In the genomic region with DNA sequence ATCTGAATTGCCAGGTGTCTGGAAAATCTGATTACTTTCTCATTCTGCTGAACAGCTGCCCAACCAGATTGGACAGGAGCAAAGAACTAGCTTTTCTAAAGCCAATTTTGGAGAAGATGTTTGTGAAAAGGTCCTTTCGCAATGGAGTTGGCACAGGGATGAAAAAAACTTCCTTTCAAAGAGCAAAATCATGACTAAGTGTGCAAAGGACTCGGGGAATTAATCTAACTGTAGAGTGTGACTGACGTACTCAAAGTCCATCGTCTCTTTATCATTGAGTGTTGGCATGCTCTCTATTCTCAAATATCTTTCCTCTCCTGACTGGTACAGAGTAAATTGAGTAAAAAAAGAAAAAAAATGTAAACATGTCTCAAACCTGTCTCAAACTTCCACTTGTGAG, we compare ENCODE assay signal across 30 cellular contexts. TPM values are rescaled to one million over a fixed set of nuclear protein-coding genes. Genes with fewer than 3 reads are reported as not detected.
"Had no signal": no experiment of that assay in that cellular context is flagged by ENCODE, and none has a peak within 500 bp of the region (broad histone marks: within the 10 kb centered on the region; RNA-seq: fewer than 3 reads in every experiment).

No MANE protein-coding gene starts in this region.

- H3K36me3 Mint-ChIP-seq: activated naive CD8-positive, alpha-beta T cell treated with anti-CD3 and anti-CD28 coated beads for 36 hours had no signal

- H3K4me2 ChIP-seq: SK-N-SH had no signal

- H3K27ac Mint-ChIP-seq: activated CD4-positive, alpha-beta memory T cell treated with anti-CD3 and anti-CD28 coated beads, Interleukin-2, amount 10 ng/mL, durations not matched to agents 7 days and 5 days; activated CD4-positive, alpha-beta T cell treated with anti-CD3 and anti-CD28 coated beads for 36 hours; activated naive CD4-positive, alpha-beta T cell treated with anti-CD3 and anti-CD28 coated beads for 36 hours; activated naive CD8-positive, alpha-beta T cell treated with anti-CD3 and anti-CD28 coated beads for 36 hours; activated T-helper 17 cell treated with anti-CD3 and anti-CD28 coated beads, Interleukin-2, amount 50 U/mL, for 72 hours had no signal

- DNase-seq: activated CD4-positive, alpha-beta memory T cell treated with anti-CD3 and anti-CD28 coated beads, Interleukin-2, amount 10 ng/mL, durations not matched to agents 7 days and 5 days; activated CD4-positive, alpha-beta T cell treated with anti-CD3 and anti-CD28 coated beads for 36 hours; activated CD4-positive, alpha-beta T cell treated with anti-CD3 and anti-CD28 coated beads, Interleukin-2, amount 50 U/mL, for 1 hour; activated gamma-delta T cell; activated naive CD4-positive, alpha-beta T cell treated with anti-CD3 and anti-CD28 coated beads for 36 hours; activated naive CD8-positive, alpha-beta T cell treated with anti-CD3 and anti-CD28 coated beads for 36 hours; activated T-cell treated with anti-CD3 and anti-CD28 coated beads for 4 hours; activated T-cell treated with anti-CD3 and anti-CD28 coated beads, Interleukin-2, amount 50 U/mL, for 48 hours; cerebellar nuclear complex; MM.1S; NCI-H1105; NCI-H1436; NCI-H187; NCI-H2081; NCI-H2227 treated with DMSO at 0.1 percent for 48 hours; NCI-H510A treated with DMSO at 0.1 percent for 48 hours; NCI-H748 treated with DMSO at 0.1 percent for 48 hours; OCI-M1; Right ventricle myocardium superior; SJCRH30; SK-N-SH; T-helper 1 cell; WERI-Rb-1 had no signal

- H3K4me1 Mint-ChIP-seq: activated CD4-positive, alpha-beta memory T cell treated with anti-CD3 and anti-CD28 coated beads, Interleukin-2, amount 10 ng/mL, durations not matched to agents 7 days and 5 days; activated CD4-positive, alpha-beta T cell treated with anti-CD3 and anti-CD28 coated beads for 36 hours; activated naive CD8-positive, alpha-beta T cell treated with anti-CD3 and anti-CD28 coated beads for 36 hours; activated T-helper 17 cell treated with anti-CD3 and anti-CD28 coated beads, Interleukin-2, amount 50 U/mL, for 72 hours had no signal

- H3K9me3 Mint-ChIP-seq: activated CD4-positive, alpha-beta memory T cell treated with anti-CD3 and anti-CD28 coated beads, Interleukin-2, amount 10 ng/mL, durations not matched to agents 7 days and 5 days; activated naive CD4-positive, alpha-beta T cell treated with anti-CD3 and anti-CD28 coated beads for 36 hours; activated T-helper 17 cell treated with anti-CD3 and anti-CD28 coated beads, Interleukin-2, amount 50 U/mL, for 72 hours had no signal

- H3K27me3 ChIP-seq: SJCRH30 had no signal

- H3K9me2 ChIP-seq: SK-N-SH had no signal

- H3K36me3 ChIP-seq: SJCRH30, WERI-Rb-1 had no signal

- ATAC-seq: activated CD4-positive, alpha-beta T cell treated with anti-CD3 and anti-CD28 coated beads for 36 hours; activated T-helper 17 cell treated with anti-CD3 and anti-CD28 coated beads, Interleukin-2, amount 50 U/mL, for 72 hours; Panc1 had no signal

- H3K4me3 ChIP-seq: SJCRH30 had no signal

- H3K27ac ChIP-seq: RWPE1, SJCRH30, WERI-Rb-1 had no signal

- H3K4me3 Mint-ChIP-seq: activated CD4-positive, alpha-beta memory T cell treated with anti-CD3 and anti-CD28 coated beads, Interleukin-2, amount 10 ng/mL, durations not matched to agents 7 days and 5 days; activated CD4-positive, alpha-beta T cell treated with anti-CD3 and anti-CD28 coated beads for 36 hours; activated naive CD4-positive, alpha-beta T cell treated with anti-CD3 and anti-CD28 coated beads for 36 hours; activated naive CD8-positive, alpha-beta T cell treated with anti-CD3 and anti-CD28 coated beads for 36 hours; activated T-helper 17 cell treated with anti-CD3 and anti-CD28 coated beads, Interleukin-2, amount 50 U/mL, for 72 hours had no signal

- H3K4me1 ChIP-seq: SJCRH30 had no signal

- H3K27me3 Mint-ChIP-seq: activated CD4-positive, alpha-beta memory T cell treated with anti-CD3 and anti-CD28 coated beads, Interleukin-2, amount 10 ng/mL, durations not matched to agents 7 days and 5 days; activated T-helper 17 cell treated with anti-CD3 and anti-CD28 coated beads, Interleukin-2, amount 50 U/mL, for 72 hours had no signal

RNA-seq across cellular contexts. Expression of gene NPS, which starts 3.3 kb away (rescaled TPM):
- total RNA-seq: activated CD4-positive, alpha-beta memory T cell treated with anti-CD3 and anti-CD28 coated beads, Interleukin-2, amount 10 ng/mL, durations not matched to agents 7 days and 5 days; activated CD4-positive, alpha-beta T cell treated with anti-CD3 and anti-CD28 coated beads for 36 hours; activated CD8-positive, alpha-beta memory T cell treated with anti-CD3 and anti-CD28 coated beads for 36 hours; activated naive CD4-positive, alpha-beta T cell treated with anti-CD3 and anti-CD28 coated beads for 36 hours; activated naive CD8-positive, alpha-beta T cell treated with anti-CD3 and anti-CD28 coated beads for 36 hours; activated T-helper 17 cell treated with anti-CD3 and anti-CD28 coated beads, Interleukin-2, amount 50 U/mL, for 72 hours; cardiac septum; Right ventricle myocardium superior; SJCRH30; T-helper 2 cell treated with Interferon-gamma antibody and Interleukin-4, amounts not matched to agents 100 ng/mL and 5 ng/mL, for 36 hours had no signal
- polyA plus RNA-seq: adipose tissue, SK-N-SH had no signal
